ENCODE assay signal across 28 cellular contexts in the genomic region with DNA sequence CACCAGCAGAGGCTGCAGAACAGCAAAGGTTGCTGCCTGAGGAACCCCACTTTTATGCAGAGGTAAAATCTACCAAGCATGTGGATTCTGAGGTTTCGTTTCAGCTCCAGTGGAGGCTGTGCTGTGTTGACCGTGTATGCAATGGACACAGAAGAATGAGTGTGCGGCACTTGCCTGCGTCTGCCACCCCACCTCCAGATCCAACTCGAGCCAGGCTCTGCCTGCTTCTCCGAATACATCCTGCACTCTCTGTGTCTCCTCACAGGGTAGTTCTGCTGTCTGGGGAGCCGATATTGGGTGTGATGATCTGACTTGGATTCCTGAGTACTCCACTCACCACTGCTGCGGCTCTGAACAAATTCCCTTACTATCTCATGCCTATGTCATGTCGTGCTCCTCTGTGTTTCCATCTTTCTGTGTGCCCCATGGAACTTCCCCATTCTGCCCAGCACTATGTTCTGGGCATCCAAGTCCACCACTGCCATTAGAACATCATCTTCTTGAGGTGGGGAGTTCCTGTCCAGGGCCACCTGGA.
"Had no signal": no experiment of that assay in that cellular context is flagged by ENCODE, and none has a peak within 500 bp of the region (broad histone marks: within the 10 kb centered on the region; RNA-seq: fewer than 3 reads in every experiment).

No MANE protein-coding gene starts in this region.

- H3K9me3 ChIP-seq: neutrophil, prostate gland, upper lobe of left lung had no signal

- H3K27me3 ChIP-seq: brain microvascular endothelial cell, neutrophil, upper lobe of left lung had no signal

- H3K27ac ChIP-seq: brain microvascular endothelial cell had no signal

- H3K36me3 ChIP-seq: brain microvascular endothelial cell, neutrophil, prostate gland had no signal

- H3K9me3 Mint-ChIP-seq: stimulated activated memory B cell treated with anti-CD40 and anti-IgM and Interleukin-4, amounts not matched to agents 10 μg/mL and 1 μg/mL and 100 μg/mL, for 72 hours; stimulated activated naive CD8-positive, alpha-beta T cell treated with anti-CD3 and anti-CD28 coated beads, Interleukin-15, amount 100 ng/mL, for 72 hours had no signal

- H3K27me3 Mint-ChIP-seq: activated B cell treated with CpG ODN at 0.5 μM for 24 hours; activated naive CD8-positive, alpha-beta T cell treated with anti-CD3 and anti-CD28 coated beads, Interleukin-2, amount 10 ng/mL, durations not matched to agents 7 days and 5 days; naive B cell; stimulated activated memory B cell treated with anti-CD40 and anti-IgM and Interleukin-4, amounts not matched to agents 10 μg/mL and 1 μg/mL and 100 μg/mL, for 72 hours; stimulated activated naive CD8-positive, alpha-beta T cell treated with anti-CD3 and anti-CD28 coated beads, Interleukin-15, amount 100 ng/mL, for 72 hours had no signal

- DNase-seq: activated B cell treated with CpG ODN at 0.5 μM for 24 hours; activated CD8-positive, alpha-beta memory T cell treated with anti-CD3 and anti-CD28 coated beads for 24 hours; activated effector memory CD4-positive, alpha-beta T cell treated with anti-CD3 and anti-CD28 coated beads, Interleukin-2, amount 50 U/mL, for 16 hours; activated naive CD4-positive, alpha-beta T cell treated with anti-CD3 and anti-CD28 coated beads for 36 hours; activated naive CD8-positive, alpha-beta T cell treated with anti-CD3 and anti-CD28 coated beads, Interleukin-2, amount 10 ng/mL, durations not matched to agents 7 days and 5 days; amniotic stem cell; brain microvascular endothelial cell; central memory CD4-positive, alpha-beta T cell; islet precursor cell; left ventricle myocardium superior; naive B cell; nephron progenitor cell; retina; small intestine; stimulated activated CD4-positive, alpha-beta T cell treated with anti-CD3 and anti-CD28 coated beads, Interleukin-1b, Interleukin-23, amount 100 ng/mL, for 48 hours; stimulated activated CD4-positive, alpha-beta T cell treated with anti-CD3 and anti-CD28 coated beads, Interleukin-4, amount 100 ng/mL, for 4 hours; stimulated activated CD8-positive, alpha-beta memory T cell treated with anti-CD3 and anti-CD28 coated beads, Interleukin-4, amount 100 ng/mL, for 48 hours; stimulated activated naive CD8-positive, alpha-beta T cell treated with anti-CD3 and anti-CD28 coated beads, Interleukin-15, amount 100 ng/mL, for 72 hours; substantia nigra; T-helper 2 cell; upper lobe of left lung had no signal

- H3K4me3 Mint-ChIP-seq: activated B cell treated with CpG ODN at 0.5 μM for 24 hours; activated naive CD4-positive, alpha-beta T cell treated with anti-CD3 and anti-CD28 coated beads for 36 hours; mesothelial cell of epicardium; stimulated activated memory B cell treated with anti-CD40 and anti-IgM and Interleukin-4, amounts not matched to agents 10 μg/mL and 1 μg/mL and 100 μg/mL, for 72 hours had no signal

- H3K4me3 ChIP-seq: prostate gland, upper lobe of left lung had no signal

- ATAC-seq: esophagus mucosa; left ventricle myocardium superior; sciatic nerve; SK-N-SH treated with all-trans-retinoic acid at 6 μM for 48 hours; stimulated activated memory B cell treated with anti-CD40 and anti-IgM and Interleukin-4, amounts not matched to agents 10 μg/mL and 1 μg/mL and 100 μg/mL, for 72 hours; stimulated activated naive CD8-positive, alpha-beta T cell treated with anti-CD3 and anti-CD28 coated beads, Interleukin-15, amount 100 ng/mL, for 72 hours had no signal

- H3K4me1 Mint-ChIP-seq: activated B cell treated with CpG ODN at 0.5 μM for 24 hours; stimulated activated memory B cell treated with anti-CD40 and anti-IgM and Interleukin-4, amounts not matched to agents 10 μg/mL and 1 μg/mL and 100 μg/mL, for 72 hours had no signal

- H3K27ac Mint-ChIP-seq: activated B cell treated with CpG ODN at 0.5 μM for 24 hours; activated naive CD4-positive, alpha-beta T cell treated with anti-CD3 and anti-CD28 coated beads for 36 hours; activated naive CD8-positive, alpha-beta T cell treated with anti-CD3 and anti-CD28 coated beads, Interleukin-2, amount 10 ng/mL, durations not matched to agents 7 days and 5 days; mesothelial cell of epicardium; nephron progenitor cell; stimulated activated memory B cell treated with anti-CD40 and anti-IgM and Interleukin-4, amounts not matched to agents 10 μg/mL and 1 μg/mL and 100 μg/mL, for 72 hours had no signal
